In genomic region chr11:31069447-31070205, GRCh38 we compare ENCODE assay signal across 14 cellular contexts.
A peak's percentile ranks its signal among the peaks of the same experiment; 100 is the strongest.
DNase-seq lines count a peak whose midpoint lies in the region; ATAC-seq and TF ChIP-seq lines count a peak whose summit lies in the region.
"Had no signal": no experiment of that assay in that cellular context is flagged by ENCODE, and none has a peak within 500 bp of the region (broad histone marks: within the 10 kb centered on the region; RNA-seq: fewer than 3 reads in every experiment).

No MANE protein-coding gene starts in this region.

- H3K4me3 Mint-ChIP-seq in stimulated activated naive CD8-positive, alpha-beta T cell treated with anti-CD3 and anti-CD28 coated beads, Interleukin-15, amount 100 ng/mL, for 72 hours, result no peak overlapping the region
- H3K4me3 Mint-ChIP-seq: CD4-positive, CD25-positive, alpha-beta regulatory T cell; GM23338 had no signal

- no peak overlapping the region for H3K27ac Mint-ChIP-seq in stimulated activated naive CD8-positive, alpha-beta T cell treated with anti-CD3 and anti-CD28 coated beads, Interleukin-15, amount 100 ng/mL, for 72 hours
- H3K27ac Mint-ChIP-seq: CD4-positive, CD25-positive, alpha-beta regulatory T cell; GM23338 had no signal

- no peak overlapping the region for H3K9ac ChIP-seq in GM23248
- H3K9ac ChIP-seq: BLaER1 treated with 17β-estradiol and CSF1 and Interleukin-3, amounts not matched to agents 10 nM and 100 nM had no signal

- peak; percentile 5 for DNase-seq in AG10803 (ENCODE audit: low read depth)
- peak; percentile 15 for DNase-seq in GM23248
- DNase-seq in astrocyte of the spinal cord (ENCODE audit: low read depth, low spot score), result peak; percentile 2
- no peak for DNase-seq in SHP77 (lab: John Stamatoyannopoulos, UW)
- DNase-seq in stimulated activated naive CD8-positive, alpha-beta T cell treated with anti-CD3 and anti-CD28 coated beads, Interleukin-15, amount 100 ng/mL, for 72 hours, result no peak
- DNase-seq in dorsolateral prefrontal cortex, result no peak
- DNase-seq: Calu3; CD4-positive, CD25-positive, alpha-beta regulatory T cell; DMS 273 treated with DMSO at 0.1 percent for 48 hours; DMS79; H7 had no signal

- no peak overlapping the region for H2AFZ ChIP-seq in GM23248
- H2AFZ ChIP-seq: GM23338 had no signal

- no peak overlapping the region for H3K4me2 ChIP-seq in GM23248 (ENCODE audit: unreplicated experiment)
- H3K4me2 ChIP-seq: BLaER1 treated with 17β-estradiol and CSF1 and Interleukin-3, amounts not matched to agents 10 nM and 100 nM; GM23338 had no signal

- intact Hi-C loops in dorsolateral prefrontal cortex (cut with DNase I), result no loop called here

- H3K27ac ChIP-seq in GM23248 (no peak overlapping the region), dorsolateral prefrontal cortex (no peak overlapping the region)
- H3K27ac ChIP-seq: BLaER1 treated with 17β-estradiol and CSF1 and Interleukin-3, amounts not matched to agents 10 nM and 100 nM had no signal

- no peaks in the 10 kb centered on the region for H3K9me3 Mint-ChIP-seq in stimulated activated naive CD8-positive, alpha-beta T cell treated with anti-CD3 and anti-CD28 coated beads, Interleukin-15, amount 100 ng/mL, for 72 hours
- H3K9me3 Mint-ChIP-seq: GM23338 had no signal

- H3K4me3 ChIP-seq in AG10803 (ENCODE audit: low read length), result no peak overlapping the region
- H3K4me3 ChIP-seq in GM23248, result no peak overlapping the region
- H3K4me3 ChIP-seq in astrocyte of the spinal cord (ENCODE audit: low read depth, low read length), result no peak overlapping the region
- no peak overlapping the region for H3K4me3 ChIP-seq in dorsolateral prefrontal cortex
- H3K4me3 ChIP-seq: BLaER1 treated with 17β-estradiol and CSF1 and Interleukin-3, amounts not matched to agents 10 nM and 100 nM; GM12878; GM23338 had no signal

- ATAC-seq in stimulated activated naive CD8-positive, alpha-beta T cell treated with anti-CD3 and anti-CD28 coated beads, Interleukin-15, amount 100 ng/mL, for 72 hours, result no peak
- ATAC-seq: GM12878, GM23338 had no signal

- peaks cover 14% of the 10 kb centered on the region; the same call in 1 of the 2 replicates for H3F3A ChIP-seq in GM23248 (ENCODE audit: insufficient read depth)

- no peaks in the 10 kb centered on the region for H3K79me2 ChIP-seq in GM23248 (ENCODE audit: insufficient read depth)

- no peaks in the 10 kb centered on the region for H3K36me3 ChIP-seq in GM23248 (ENCODE audit: low read depth)
- H3K36me3 ChIP-seq: BLaER1 treated with 17β-estradiol and CSF1 and Interleukin-3, amounts not matched to agents 10 nM and 100 nM had no signal

- TF ChIP-seq CTCF in AG10803 (conservative IDR thresholded peaks at IDR 0.05; ENCODE audit: low read length) (no peak), astrocyte of the spinal cord (IDR thresholded peaks at IDR 0.05; ENCODE audit: low read depth, low read length) (no peak), dorsolateral prefrontal cortex (IDR thresholded peaks at IDR 0.05 in 54 of 56, conservative IDR thresholded peaks at IDR 0.05 in 2 of 56; ENCODE audit: low read depth in 1 of 56, partially characterized antibody in 56 of 56) (no peak)

- H4K20me1 ChIP-seq in GM23248 (ENCODE audit: insufficient read depth), result no peaks in the 10 kb centered on the region
- H4K20me1 ChIP-seq: BLaER1 treated with 17β-estradiol and CSF1 and Interleukin-3, amounts not matched to agents 10 nM and 100 nM had no signal

- H3K27me3 ChIP-seq in GM23248 (replicated peaks; ENCODE audit: insufficient read depth), result no peaks in the 10 kb centered on the region
- H3K27me3 ChIP-seq in dorsolateral prefrontal cortex, result peaks cover 0 to under 1% (median 0%) of the 10 kb centered on the region in 45 donors
- H3K27me3 ChIP-seq: BLaER1 treated with 17β-estradiol and CSF1 and Interleukin-3, amounts not matched to agents 10 nM and 100 nM had no signal

- in situ Hi-C loops in GM23248 (cut with MboI) (no loop called here), astrocyte of the spinal cord (cut with HindIII; ENCODE audit: low sequenced_read_pairs) (no loop called here)

- H3K27me3 Mint-ChIP-seq in stimulated activated naive CD8-positive, alpha-beta T cell treated with anti-CD3 and anti-CD28 coated beads, Interleukin-15, amount 100 ng/mL, for 72 hours, result no peaks in the 10 kb centered on the region

- WGBS in GM23248 (ENCODE audit: low coverage in 1 of 2, low lambda C conversion rate in 2 of 2, missing lambda C conversion rate in 2 of 2), 2 experiments, result 14 to 26% methylated on average over 1 of the region's 1 CpG

- H3K4me1 ChIP-seq in GM23248 (ENCODE audit: insufficient read depth), result peaks cover 8% of the 10 kb centered on the region

- no peaks in the 10 kb centered on the region for H3K4me1 Mint-ChIP-seq in stimulated activated naive CD8-positive, alpha-beta T cell treated with anti-CD3 and anti-CD28 coated beads, Interleukin-15, amount 100 ng/mL, for 72 hours
- H3K4me1 Mint-ChIP-seq: CD4-positive, CD25-positive, alpha-beta regulatory T cell had no signal

- H3K9me3 ChIP-seq in GM23248 (ENCODE audit: low read depth), result no peaks in the 10 kb centered on the region
- H3K9me3 ChIP-seq: BLaER1 treated with 17β-estradiol and CSF1 and Interleukin-3, amounts not matched to agents 10 nM and 100 nM had no signal

- no peaks in the 10 kb centered on the region for H3K9me2 ChIP-seq in GM23248 (ENCODE audit: insufficient read depth)

Comparison
In these comparisons a context has a peak if more than half of its experiments do, and no peak if none do; other contexts are left out.
1. DNase-seq: peak in AG10803 (single experiment), GM23248 (single experiment) and astrocyte of the spinal cord (single experiment); none in SHP77 (0 of 2), stimulated activated naive CD8-positive, alpha-beta T cell treated with anti-CD3 and anti-CD28 coated beads, Interleukin-15, amount 100 ng/mL, for 72 hours (0 of 2) and dorsolateral prefrontal cortex (0 of 10).